ENCODE assay signal across 18 cellular contexts in genomic region chr3:111684640-111685039, GRCh38.
"Had no signal": no experiment of that assay in that cellular context is flagged by ENCODE, and none has a peak within 500 bp of the region (broad histone marks: within the 10 kb centered on the region; RNA-seq: fewer than 3 reads in every experiment).

No MANE protein-coding gene starts in this region.

- DNase-seq: activated CD4-positive, alpha-beta memory T cell treated with anti-CD3 and anti-CD28 coated beads, Interleukin-2, amount 10 ng/mL, durations not matched to agents 7 days and 5 days; activated naive CD4-positive, alpha-beta T cell treated with anti-CD3 and anti-CD28 coated beads, Interleukin-2, amount 10 ng/mL, durations not matched to agents 7 days and 5 days; activated naive CD8-positive, alpha-beta T cell treated with anti-CD3 and anti-CD28 coated beads, Interleukin-2, amount 50 U/mL, for 24 hours; activated T-cell treated with anti-CD3 and anti-CD28 coated beads, Interleukin-2, amount 50 U/mL, for 24 hours; anterior cingulate cortex; brain microvascular endothelial cell; erythroblast; hypothalamus; left lung; naive B cell; ovary; stimulated activated CD8-positive, alpha-beta memory T cell treated with anti-CD3 and anti-CD28 coated beads, Interleukin-4, amount 100 ng/mL, for 48 hours; stimulated activated naive CD8-positive, alpha-beta T cell treated with anti-CD3 and anti-CD28 coated beads, Interleukin-15, Interleukin-2, amounts not matched to agents 100 U/mL and 50 U/mL, for 24 hours; uterus; WERI-Rb-1 had no signal

- H3K9me3 Mint-ChIP-seq: activated naive CD4-positive, alpha-beta T cell treated with anti-CD3 and anti-CD28 coated beads, Interleukin-2, amount 10 ng/mL, durations not matched to agents 7 days and 5 days; activated naive CD8-positive, alpha-beta T cell treated with anti-CD3 and anti-CD28 coated beads, Interleukin-2, amount 50 U/mL, for 24 hours; activated T-cell treated with anti-CD3 and anti-CD28 coated beads, Interleukin-2, amount 50 U/mL, for 24 hours; naive B cell had no signal

- H3K27ac ChIP-seq: brain microvascular endothelial cell, coronary artery, left lung, ovary, tibial nerve, uterus, WERI-Rb-1 had no signal

- H3K4me1 ChIP-seq: left lung, tibial nerve, uterus had no signal

- ATAC-seq: left lung had no signal

- H3K27me3 Mint-ChIP-seq: activated CD4-positive, alpha-beta memory T cell treated with anti-CD3 and anti-CD28 coated beads, Interleukin-2, amount 10 ng/mL, durations not matched to agents 7 days and 5 days; activated naive CD4-positive, alpha-beta T cell treated with anti-CD3 and anti-CD28 coated beads, Interleukin-2, amount 10 ng/mL, durations not matched to agents 7 days and 5 days; activated naive CD8-positive, alpha-beta T cell treated with anti-CD3 and anti-CD28 coated beads, Interleukin-2, amount 50 U/mL, for 24 hours; activated T-cell treated with anti-CD3 and anti-CD28 coated beads, Interleukin-2, amount 50 U/mL, for 24 hours; naive B cell had no signal

- FAIRE-seq: frontal cortex had no signal

- H3K4me3 Mint-ChIP-seq: activated CD4-positive, alpha-beta memory T cell treated with anti-CD3 and anti-CD28 coated beads, Interleukin-2, amount 10 ng/mL, durations not matched to agents 7 days and 5 days; activated naive CD4-positive, alpha-beta T cell treated with anti-CD3 and anti-CD28 coated beads, Interleukin-2, amount 10 ng/mL, durations not matched to agents 7 days and 5 days; activated naive CD8-positive, alpha-beta T cell treated with anti-CD3 and anti-CD28 coated beads, Interleukin-2, amount 50 U/mL, for 24 hours; activated T-cell treated with anti-CD3 and anti-CD28 coated beads, Interleukin-2, amount 50 U/mL, for 24 hours; naive B cell had no signal

- H3K27me3 ChIP-seq: brain microvascular endothelial cell, left lung, ovary, tibial nerve, uterus had no signal

- H3K4me3 ChIP-seq: coronary artery, left lung, ovary, tibial nerve, uterus had no signal

- H3K9me3 ChIP-seq: left lung, ovary, tibial nerve, uterus had no signal

- H3K36me3 ChIP-seq: brain microvascular endothelial cell, left lung, ovary, tibial nerve, uterus, WERI-Rb-1 had no signal

- H3K27ac Mint-ChIP-seq: activated CD4-positive, alpha-beta memory T cell treated with anti-CD3 and anti-CD28 coated beads, Interleukin-2, amount 10 ng/mL, durations not matched to agents 7 days and 5 days; activated naive CD4-positive, alpha-beta T cell treated with anti-CD3 and anti-CD28 coated beads, Interleukin-2, amount 10 ng/mL, durations not matched to agents 7 days and 5 days; activated naive CD8-positive, alpha-beta T cell treated with anti-CD3 and anti-CD28 coated beads, Interleukin-2, amount 50 U/mL, for 24 hours; activated T-cell treated with anti-CD3 and anti-CD28 coated beads, Interleukin-2, amount 50 U/mL, for 24 hours had no signal
